ENCODE assay signal across 31 cellular contexts in genomic region chr12:117563007-117563406, GRCh38.
"Had no signal": no experiment of that assay in that cellular context is flagged by ENCODE, and none has a peak within 500 bp of the region (broad histone marks: within the 10 kb centered on the region; RNA-seq: fewer than 3 reads in every experiment).

No MANE protein-coding gene starts in this region.

- ATAC-seq: activated CD4-positive, alpha-beta T cell treated with anti-CD3 and anti-CD28 coated beads for 36 hours; activated CD4-positive, CD25-positive, alpha-beta regulatory T cell treated with anti-CD3 and anti-CD28 coated beads, Interleukin-2, amount 50 U/mL, for 24 hours; activated CD8-positive, alpha-beta T cell treated with anti-CD3 and anti-CD28 coated beads, Interleukin-2, amount 10 ng/mL, durations not matched to agents 7 days and 5 days; PC-3 had no signal

- H3K9ac ChIP-seq: KMS-11, SK-N-SH had no signal

- H3K36me3 ChIP-seq: ascending aorta, cardiac muscle cell, Peyer's patch, SJSA1 had no signal

- DNase-seq: activated CD4-positive, alpha-beta T cell treated with anti-CD3 and anti-CD28 coated beads for 36 hours; activated CD4-positive, alpha-beta T cell treated with anti-CD3 and anti-CD28 coated beads, Interleukin-2, amount 10 ng/mL, durations not matched to agents 7 days and 5 days; activated CD4-positive, alpha-beta T cell treated with anti-CD3 and anti-CD28 coated beads, Interleukin-2, amount 50 U/mL, for 48 hours; activated CD8-positive, alpha-beta T cell treated with anti-CD3 and anti-CD28 coated beads, Interleukin-2, amount 10 ng/mL, durations not matched to agents 7 days and 5 days; activated gamma-delta T cell; activated naive CD4-positive, alpha-beta T cell treated with Interleukin-2 at 50 U/mL for 16 hours; activated naive CD8-positive, alpha-beta T cell treated with anti-CD3 and anti-CD28 coated beads, Interleukin-2, amount 10 ng/mL, durations not matched to agents 7 days and 5 days; activated T-cell treated with anti-CD3 and anti-CD28 coated beads, Interleukin-2, amount 50 U/mL, for 24 hours; amygdala; MM.1S; MV-4-11; NCI-H1092; NCI-H1694 treated with DMSO at 0.1 percent for 48 hours; NCI-H2227 treated with DMSO at 0.1 percent for 48 hours; NCI-H446; NCI-H526 treated with DMSO at 0.1 percent for 48 hours; PC-3; Peyer's patch; RPMI8226; SHP77 treated with DMSO at 0.1 percent for 48 hours; SK-N-SH had no signal

- H3K4me1 Mint-ChIP-seq: activated CD4-positive, alpha-beta T cell treated with anti-CD3 and anti-CD28 coated beads for 36 hours; activated CD4-positive, alpha-beta T cell treated with anti-CD3 and anti-CD28 coated beads, Interleukin-2, amount 10 ng/mL, durations not matched to agents 7 days and 5 days; activated naive CD4-positive, alpha-beta T cell treated with anti-CD3 and anti-CD28 coated beads, Interleukin-2, amount 50 U/mL, for 24 hours; activated naive CD8-positive, alpha-beta T cell treated with anti-CD3 and anti-CD28 coated beads, Interleukin-2, amount 10 ng/mL, durations not matched to agents 7 days and 5 days; central memory CD8-positive, alpha-beta T cell had no signal

- H3K4me3 ChIP-seq: ascending aorta, cardiac muscle cell, Peyer's patch, SJSA1 had no signal

- H3K27me3 Mint-ChIP-seq: activated CD4-positive, alpha-beta T cell treated with anti-CD3 and anti-CD28 coated beads, Interleukin-2, amount 10 ng/mL, durations not matched to agents 7 days and 5 days; activated naive CD4-positive, alpha-beta T cell treated with anti-CD3 and anti-CD28 coated beads, Interleukin-2, amount 50 U/mL, for 24 hours; activated naive CD8-positive, alpha-beta T cell treated with anti-CD3 and anti-CD28 coated beads, Interleukin-2, amount 10 ng/mL, durations not matched to agents 7 days and 5 days; activated T-cell treated with anti-CD3 and anti-CD28 coated beads, Interleukin-2, amount 50 U/mL, for 24 hours; central memory CD8-positive, alpha-beta T cell had no signal

- H3K27me3 ChIP-seq: ascending aorta, cardiac muscle cell, Peyer's patch, SJSA1 had no signal

- H3K27ac Mint-ChIP-seq: activated CD4-positive, alpha-beta T cell treated with anti-CD3 and anti-CD28 coated beads for 36 hours; activated CD4-positive, alpha-beta T cell treated with anti-CD3 and anti-CD28 coated beads, Interleukin-2, amount 10 ng/mL, durations not matched to agents 7 days and 5 days; activated CD8-positive, alpha-beta T cell treated with anti-CD3 and anti-CD28 coated beads, Interleukin-2, amount 10 ng/mL, durations not matched to agents 7 days and 5 days; activated naive CD4-positive, alpha-beta T cell treated with anti-CD3 and anti-CD28 coated beads, Interleukin-2, amount 50 U/mL, for 24 hours; activated naive CD8-positive, alpha-beta T cell treated with anti-CD3 and anti-CD28 coated beads, Interleukin-2, amount 10 ng/mL, durations not matched to agents 7 days and 5 days; activated T-cell treated with anti-CD3 and anti-CD28 coated beads, Interleukin-2, amount 50 U/mL, for 24 hours; activated T-helper 2 cell treated with anti-CD3 and anti-CD28 coated beads, Interferon-gamma antibody, Interleukin-2, Interleukin-4, amounts not matched to agents 10 μg/mL and 5 μg/mL and 100 μg/mL, durations not matched to agents 14 hours and 24 hours and 36 hours; T-helper 1 cell treated with Interleukin-12 subunit alpha and Interleukin-12 subunit beta and Interleukin-4 antibody, amounts not matched to agents 30 μg/mL and 1 μg/mL, for 36 hours; T-helper 2 cell treated with Interferon-gamma antibody and Interleukin-4, amounts not matched to agents 5 μg/mL and 100 μg/mL, for 36 hours had no signal

- H3K4me1 ChIP-seq: ascending aorta, Peyer's patch, SJSA1 had no signal

- H3K36me3 Mint-ChIP-seq: activated naive CD4-positive, alpha-beta T cell treated with anti-CD3 and anti-CD28 coated beads, Interleukin-2, amount 50 U/mL, for 24 hours; activated naive CD8-positive, alpha-beta T cell treated with anti-CD3 and anti-CD28 coated beads, Interleukin-2, amount 10 ng/mL, durations not matched to agents 7 days and 5 days had no signal

- H3K27ac ChIP-seq: ascending aorta, cardiac muscle cell, KMS-11, Peyer's patch, SJSA1 had no signal

- H3K9me3 Mint-ChIP-seq: activated CD4-positive, alpha-beta T cell treated with anti-CD3 and anti-CD28 coated beads, Interleukin-2, amount 10 ng/mL, durations not matched to agents 7 days and 5 days; activated naive CD4-positive, alpha-beta T cell treated with anti-CD3 and anti-CD28 coated beads, Interleukin-2, amount 50 U/mL, for 24 hours; activated naive CD8-positive, alpha-beta T cell treated with anti-CD3 and anti-CD28 coated beads, Interleukin-2, amount 10 ng/mL, durations not matched to agents 7 days and 5 days; activated T-cell treated with anti-CD3 and anti-CD28 coated beads, Interleukin-2, amount 50 U/mL, for 24 hours; activated T-helper 2 cell treated with anti-CD3 and anti-CD28 coated beads, Interferon-gamma antibody, Interleukin-2, Interleukin-4, amounts not matched to agents 10 μg/mL and 5 μg/mL and 100 μg/mL, durations not matched to agents 14 hours and 24 hours and 36 hours; T-helper 1 cell treated with Interleukin-12 subunit alpha and Interleukin-12 subunit beta and Interleukin-4 antibody, amounts not matched to agents 30 μg/mL and 1 μg/mL, for 36 hours; T-helper 2 cell treated with Interferon-gamma antibody and Interleukin-4, amounts not matched to agents 5 μg/mL and 100 μg/mL, for 36 hours had no signal

- H3K9me3 ChIP-seq: ascending aorta, Peyer's patch, SJSA1, SK-N-SH had no signal

- H3K4me3 Mint-ChIP-seq: activated CD4-positive, alpha-beta T cell treated with anti-CD3 and anti-CD28 coated beads for 36 hours; activated CD4-positive, alpha-beta T cell treated with anti-CD3 and anti-CD28 coated beads, Interleukin-2, amount 10 ng/mL, durations not matched to agents 7 days and 5 days; activated CD8-positive, alpha-beta T cell treated with anti-CD3 and anti-CD28 coated beads, Interleukin-2, amount 10 ng/mL, durations not matched to agents 7 days and 5 days; activated naive CD4-positive, alpha-beta T cell treated with anti-CD3 and anti-CD28 coated beads, Interleukin-2, amount 50 U/mL, for 24 hours; activated naive CD8-positive, alpha-beta T cell treated with anti-CD3 and anti-CD28 coated beads, Interleukin-2, amount 10 ng/mL, durations not matched to agents 7 days and 5 days; activated T-cell treated with anti-CD3 and anti-CD28 coated beads, Interleukin-2, amount 50 U/mL, for 24 hours; central memory CD8-positive, alpha-beta T cell; T-helper 1 cell treated with Interleukin-12 subunit alpha and Interleukin-12 subunit beta and Interleukin-4 antibody, amounts not matched to agents 30 μg/mL and 1 μg/mL, for 36 hours; T-helper 2 cell treated with Interferon-gamma antibody and Interleukin-4, amounts not matched to agents 5 μg/mL and 100 μg/mL, for 36 hours had no signal

- H3K4me2 ChIP-seq: KMS-11, SK-N-SH had no signal
